Comparison of ENCODE assay signal across 39 cellular contexts in the genomic region with DNA sequence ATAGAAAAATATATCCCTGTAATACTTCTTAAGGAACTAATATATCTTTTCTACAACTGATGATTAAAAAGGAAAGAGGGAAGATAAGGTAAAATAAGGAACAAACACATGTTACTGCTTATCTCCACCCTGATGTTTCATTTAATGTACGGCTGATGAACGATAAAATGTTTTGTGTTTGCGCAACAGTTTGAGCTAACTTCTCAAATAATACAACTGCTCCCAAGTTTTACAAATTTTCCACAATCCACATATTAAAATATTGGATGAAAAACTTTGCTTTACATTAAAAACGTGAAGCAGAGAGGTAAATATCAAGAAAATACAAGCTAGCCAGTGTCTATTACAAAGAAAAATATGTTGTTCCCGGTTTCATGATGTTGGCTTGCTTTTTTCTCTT.
"Had no signal": no experiment of that assay in that cellular context is flagged by ENCODE, and none has a peak within 500 bp of the region (broad histone marks: within the 10 kb centered on the region; RNA-seq: fewer than 3 reads in every experiment).

No MANE protein-coding gene starts in this region.

- H3K4me1 Mint-ChIP-seq: activated CD4-positive, alpha-beta memory T cell treated with anti-CD3 and anti-CD28 coated beads, Interleukin-2, amount 10 ng/mL, durations not matched to agents 7 days and 5 days; activated CD4-positive, alpha-beta T cell treated with anti-CD3 and anti-CD28 coated beads for 36 hours; activated CD4-positive, alpha-beta T cell treated with anti-CD3 and anti-CD28 coated beads, Interleukin-2, amount 10 ng/mL, durations not matched to agents 7 days and 5 days; activated CD8-positive, alpha-beta memory T cell treated with anti-CD3 and anti-CD28 coated beads, Interleukin-2, amount 10 ng/mL, durations not matched to agents 7 days and 5 days; activated T-helper 17 cell treated with anti-CD3 and anti-CD28 coated beads, Interleukin-2, amount 50 U/mL, for 72 hours; WTC11 had no signal

- H3K4me3 Mint-ChIP-seq: activated CD4-positive, alpha-beta memory T cell treated with anti-CD3 and anti-CD28 coated beads, Interleukin-2, amount 10 ng/mL, durations not matched to agents 7 days and 5 days; activated CD4-positive, alpha-beta T cell treated with anti-CD3 and anti-CD28 coated beads for 36 hours; activated CD4-positive, alpha-beta T cell treated with anti-CD3 and anti-CD28 coated beads, Interleukin-2, amount 10 ng/mL, durations not matched to agents 7 days and 5 days; activated CD8-positive, alpha-beta memory T cell treated with anti-CD3 and anti-CD28 coated beads, Interleukin-2, amount 10 ng/mL, durations not matched to agents 7 days and 5 days; activated CD8-positive, alpha-beta T cell treated with anti-CD3 and anti-CD28 coated beads, Interleukin-2, amount 10 ng/mL, durations not matched to agents 7 days and 5 days; activated naive CD4-positive, alpha-beta T cell treated with anti-CD3 and anti-CD28 coated beads for 36 hours; activated naive CD8-positive, alpha-beta T cell treated with anti-CD3 and anti-CD28 coated beads for 36 hours; activated T-cell treated with anti-CD3 and anti-CD28 coated beads, Interleukin-2, amount 50 U/mL, for 24 hours; activated T-cell treated with anti-CD3 and anti-CD28 coated beads, Interleukin-2, amount 50 U/mL, for 72 hours; activated T-helper 1 cell treated with anti-CD3 and anti-CD28 coated beads, Interleukin-12 subunit alpha, Interleukin-12 subunit beta, Interleukin-2, Interleukin-4 antibody, amounts not matched to agents 30 ng/mL and 10 ng/mL and 1 ng/mL, durations not matched to agents 14 hours and 24 hours and 36 hours; activated T-helper 17 cell treated with anti-CD3 and anti-CD28 coated beads, Interleukin-2, amount 50 U/mL, for 72 hours; T-helper 1 cell treated with Interleukin-12 subunit alpha and Interleukin-12 subunit beta and Interleukin-4 antibody, amounts not matched to agents 30 μg/mL and 1 μg/mL, for 36 hours; T-helper 2 cell treated with Interferon-gamma antibody and Interleukin-4, amounts not matched to agents 5 μg/mL and 100 μg/mL, for 36 hours; WTC11 had no signal

- FAIRE-seq: astrocyte, TTC549 had no signal

- H3K4me1 ChIP-seq: adrenal gland, body of pancreas, breast epithelium had no signal

- H3K27me3 ChIP-seq: adrenal gland, body of pancreas, brain microvascular endothelial cell, breast epithelium had no signal

- H3K4me3 ChIP-seq: adrenal gland, body of pancreas, breast epithelium had no signal

- H3K27ac ChIP-seq: adrenal gland, body of pancreas, brain microvascular endothelial cell, breast epithelium, WERI-Rb-1 had no signal

- H3K36me3 Mint-ChIP-seq: activated CD8-positive, alpha-beta memory T cell treated with anti-CD3 and anti-CD28 coated beads, Interleukin-2, amount 10 ng/mL, durations not matched to agents 7 days and 5 days; activated naive CD4-positive, alpha-beta T cell treated with anti-CD3 and anti-CD28 coated beads, Interleukin-2, amount 50 U/mL, for 72 hours; activated naive CD8-positive, alpha-beta T cell treated with anti-CD3 and anti-CD28 coated beads for 36 hours; WTC11 had no signal

- H3K9me3 ChIP-seq: adrenal gland, body of pancreas, breast epithelium had no signal

- ATAC-seq: activated CD4-positive, alpha-beta T cell treated with anti-CD3 and anti-CD28 coated beads for 36 hours; activated CD4-positive, CD25-positive, alpha-beta regulatory T cell treated with anti-CD3 and anti-CD28 coated beads, Interleukin-2, amount 50 U/mL, for 24 hours; activated CD8-positive, alpha-beta memory T cell treated with anti-CD3 and anti-CD28 coated beads, Interleukin-2, amount 10 ng/mL, durations not matched to agents 7 days and 5 days; activated CD8-positive, alpha-beta T cell treated with anti-CD3 and anti-CD28 coated beads, Interleukin-2, amount 10 ng/mL, durations not matched to agents 7 days and 5 days; activated naive CD4-positive, alpha-beta T cell treated with anti-CD3 and anti-CD28 coated beads, Interleukin-2, amount 50 U/mL, for 72 hours; activated T-cell treated with anti-CD3 and anti-CD28 coated beads, Interleukin-2, amount 50 U/mL, for 72 hours; activated T-helper 17 cell treated with anti-CD3 and anti-CD28 coated beads, Interleukin-2, amount 50 U/mL, for 72 hours; body of pancreas; WTC11 had no signal

- DNase-seq: activated CD4-positive, alpha-beta memory T cell treated with anti-CD3 and anti-CD28 coated beads, Interleukin-2, amount 10 ng/mL, durations not matched to agents 7 days and 5 days; activated CD4-positive, alpha-beta T cell treated with anti-CD3 and anti-CD28 coated beads for 1 hour; activated CD4-positive, alpha-beta T cell treated with anti-CD3 and anti-CD28 coated beads for 36 hours; activated CD4-positive, alpha-beta T cell treated with anti-CD3 and anti-CD28 coated beads for 48 hours; activated CD4-positive, alpha-beta T cell treated with anti-CD3 and anti-CD28 coated beads, Interleukin-2, amount 10 ng/mL, durations not matched to agents 7 days and 5 days; activated CD4-positive, alpha-beta T cell treated with anti-CD3 and anti-CD28 coated beads, Interleukin-2, amount 50 U/mL, for 48 hours; activated CD4-positive, CD25-positive, alpha-beta regulatory T cell; activated CD8-positive, alpha-beta memory T cell treated with anti-CD3 and anti-CD28 coated beads for 24 hours; activated CD8-positive, alpha-beta memory T cell treated with anti-CD3 and anti-CD28 coated beads, Interleukin-2, amount 10 ng/mL, durations not matched to agents 7 days and 5 days; activated CD8-positive, alpha-beta memory T cell treated with anti-CD3 and anti-CD28 coated beads, Interleukin-2, amount 50 U/mL, for 48 hours; activated CD8-positive, alpha-beta T cell treated with anti-CD3 and anti-CD28 coated beads, Interleukin-2, amount 10 ng/mL, durations not matched to agents 7 days and 5 days; activated effector memory CD4-positive, alpha-beta T cell treated with anti-CD3 and anti-CD28 coated beads, Interleukin-2, amount 50 U/mL, for 16 hours; activated gamma-delta T cell treated with Interleukin-2 at 50 U/mL for 16 hours; activated naive CD4-positive, alpha-beta T cell; activated naive CD4-positive, alpha-beta T cell treated with anti-CD3 and anti-CD28 coated beads for 36 hours; activated naive CD4-positive, alpha-beta T cell treated with anti-CD3 and anti-CD28 coated beads, Interleukin-2, amount 50 U/mL, for 16 hours; activated naive CD8-positive, alpha-beta T cell treated with anti-CD3 and anti-CD28 coated beads for 36 hours; activated T-cell treated with anti-CD3 and anti-CD28 coated beads, Interleukin-2, amount 50 U/mL, for 24 hours; activated T-cell treated with anti-CD3 and anti-CD28 coated beads, Interleukin-2, amount 50 U/mL, for 72 hours; adrenal gland; amniotic stem cell; aorta; body of pancreas; brain microvascular endothelial cell; central memory CD4-positive, alpha-beta T cell; T-helper 1 cell; T-helper 2 cell; T-helper 9 cell; WERI-Rb-1 had no signal

- H3K36me3 ChIP-seq: adrenal gland, brain microvascular endothelial cell, breast epithelium, WERI-Rb-1 had no signal

- H3K9me3 Mint-ChIP-seq: activated CD4-positive, alpha-beta memory T cell treated with anti-CD3 and anti-CD28 coated beads, Interleukin-2, amount 10 ng/mL, durations not matched to agents 7 days and 5 days; activated CD4-positive, alpha-beta T cell treated with anti-CD3 and anti-CD28 coated beads, Interleukin-2, amount 10 ng/mL, durations not matched to agents 7 days and 5 days; activated naive CD4-positive, alpha-beta T cell treated with anti-CD3 and anti-CD28 coated beads for 36 hours; activated naive CD4-positive, alpha-beta T cell treated with anti-CD3 and anti-CD28 coated beads, Interleukin-2, amount 50 U/mL, for 72 hours; activated naive CD8-positive, alpha-beta T cell treated with anti-CD3 and anti-CD28 coated beads for 36 hours; activated T-cell treated with anti-CD3 and anti-CD28 coated beads, Interleukin-2, amount 50 U/mL, for 24 hours; activated T-cell treated with anti-CD3 and anti-CD28 coated beads, Interleukin-2, amount 50 U/mL, for 72 hours; activated T-helper 1 cell treated with anti-CD3 and anti-CD28 coated beads, Interleukin-12 subunit alpha, Interleukin-12 subunit beta, Interleukin-2, Interleukin-4 antibody, amounts not matched to agents 30 ng/mL and 10 ng/mL and 1 ng/mL, durations not matched to agents 14 hours and 24 hours and 36 hours; activated T-helper 17 cell treated with anti-CD3 and anti-CD28 coated beads, Interleukin-2, amount 50 U/mL, for 72 hours; T-helper 1 cell treated with Interleukin-12 subunit alpha and Interleukin-12 subunit beta and Interleukin-4 antibody, amounts not matched to agents 30 μg/mL and 1 μg/mL, for 36 hours; T-helper 2 cell treated with Interferon-gamma antibody and Interleukin-4, amounts not matched to agents 5 μg/mL and 100 μg/mL, for 36 hours; WTC11 had no signal
